Comparison of ENCODE assay signal across 8 cellular contexts in genomic region chr7:135662123-135662372, GRCh38. TPM values are rescaled to one million over a fixed set of nuclear protein-coding genes. Genes with fewer than 3 reads are reported as not detected.
DNase-seq lines count a peak whose midpoint lies in the region; TF ChIP-seq lines count a peak whose summit lies in the region.

No MANE protein-coding gene starts in this region.

- CTCF ChIA-PET in CD4-positive, alpha-beta memory T cell (lab: Charles Lee; ENCODE audit: partially characterized antibody), result interaction anchor here (0.8 to 5.7 kb wide), 12 partner anchors 10 to 724 kb away, joined by 3 to 57 read pairs (median 4); no protein-coding TSS in a partner anchor

- DNase-seq in CD4-positive, alpha-beta memory T cell, result no peak
- DNase-seq in LNCaP clone FGC (ENCODE audit: low read depth) (no peak), neuronal stem cell (ENCODE audit: low spot score) (no peak), NCI-H345 treated with DMSO at 0.1 percent for 48 hours (lab: John Stamatoyannopoulos, UW; ENCODE audit: unreplicated experiment) (no peak), NCI-H82 (lab: John Stamatoyannopoulos, UW) (no peak), CD1c-positive myeloid dendritic cell (ENCODE audit: extremely low spot score) (no peak), COR-L47 (lab: John Stamatoyannopoulos, UW) (no peak)

- POLR2A ChIA-PET in CD4-positive, alpha-beta memory T cell (lab: Charles Lee; ENCODE audit: partially characterized antibody), result interaction anchor here (0.6 to 1.9 kb wide), 8 partner anchors 9 to 682 kb away, joined by 3 to 8 read pairs (median 6); partner anchors contain the start of gene NUP205

- no peak overlapping the region for H2BK5ac ChIP-seq in neuronal stem cell (ENCODE audit: low read length)

- peak overlapping the region; percentile 83 to 98 (median 91) for H3K27ac Mint-ChIP-seq in CD4-positive, alpha-beta memory T cell

- no peaks in the 10 kb centered on the region for H3K36me3 ChIP-seq in CD4-positive, alpha-beta memory T cell (ENCODE audit: insufficient read depth, low read length)
- no peaks in the 10 kb centered on the region for H3K36me3 ChIP-seq in ectodermal cell (ENCODE audit: control insufficient read depth, insufficient read depth, low read length)
- H3K36me3 ChIP-seq in neuronal stem cell (replicated peaks in 1 of 2; ENCODE audit: control insufficient read depth in 2 of 2, insufficient read depth in 2 of 2, low read length in 2 of 2), result peaks cover 0 to 30% of the 10 kb centered on the region in 2 donors

- H2AK5ac ChIP-seq in neuronal stem cell (ENCODE audit: low read depth, low read length), result peak overlapping the region; percentile 72

- H3K9ac ChIP-seq in neuronal stem cell (ENCODE audit: low read depth, low read length, poor library complexity), result peak overlapping the region; percentile 32

- H4K8ac ChIP-seq in neuronal stem cell (ENCODE audit: low read depth, low read length), result peak overlapping the region; percentile 95

- peak overlapping the region; percentile 99 for H3K23ac ChIP-seq in neuronal stem cell (ENCODE audit: low read depth, low read length, poor library complexity)

- H2BK15ac ChIP-seq in neuronal stem cell (ENCODE audit: low read length), result no peak overlapping the region

- intact Hi-C loops in CD4-positive, alpha-beta memory T cell (cut with micrococcal nuclease), result loop anchor here (1.0 to 5.0 kb wide), 7 partner anchors 105 to 1345 kb away; partner anchors contain the start of genes CNOT4, MTPN, NUP205 and SLC35B4

- no peak overlapping the region for H2BK120ac ChIP-seq in neuronal stem cell (ENCODE audit: low read depth, low read length)

- H3K9me3 Mint-ChIP-seq in CD4-positive, alpha-beta memory T cell, result peaks cover 0 to 2% (median 0%) of the 10 kb centered on the region in 8 donors

- peaks cover 25 to 52% (median 38%) of the 10 kb centered on the region in 4 donors for H3K4me1 Mint-ChIP-seq in CD4-positive, alpha-beta memory T cell

- H3K4me1 ChIP-seq in CD4-positive, alpha-beta memory T cell (ENCODE audit: insufficient read depth, low read length), result peaks cover 30% of the 10 kb centered on the region
- H3K4me1 ChIP-seq in ectodermal cell (ENCODE audit: control insufficient read depth, insufficient read depth, low read length), result peaks cover 10% of the 10 kb centered on the region
- H3K4me1 ChIP-seq in neuronal stem cell (ENCODE audit: control insufficient read depth in 2 of 2, insufficient read depth in 1 of 2, low read depth in 1 of 2, low read length in 2 of 2), result peaks cover 4 to 6% of the 10 kb centered on the region in 2 donors

- H2AFZ ChIP-seq in neuronal stem cell (ENCODE audit: low read length), result peak overlapping the region; percentile 92

- peak overlapping the region; percentile 76 for H3K27ac ChIP-seq in CD4-positive, alpha-beta memory T cell (ENCODE audit: low read depth, low read length)
- no peak overlapping the region for H3K27ac ChIP-seq in ectodermal cell (ENCODE audit: insufficient read depth, low read depth, low read length, poor library complexity, severe bottlenecking)
- peak overlapping the region; percentile 33 for H3K27ac ChIP-seq in neuronal stem cell (replicated peaks; ENCODE audit: low read length)

- H3K4ac ChIP-seq in neuronal stem cell (ENCODE audit: low read length), result no peak overlapping the region

- peaks cover 0 to 5% of the 10 kb centered on the region in 2 donors for H3K36me3 Mint-ChIP-seq in CD4-positive, alpha-beta memory T cell

- H2BK12ac ChIP-seq in neuronal stem cell (ENCODE audit: low read length), result no peak overlapping the region

- H4K91ac ChIP-seq in neuronal stem cell (ENCODE audit: low read depth, low read length, poor library complexity), result no peak overlapping the region

- WGBS in ectodermal cell, 2 experiments, result 18 to 19% methylated on average over 17 of the region's 17 CpGs
- no CpG with 5 or more reads among the region's 17 CpGs for WGBS in neuronal stem cell (ENCODE audit: extremely low coverage in 2 of 2, insufficient read length in 2 of 2, insufficient replicate concordance in 1 of 2), 2 donors

- H3K14ac ChIP-seq in neuronal stem cell (ENCODE audit: low read length), result no peak overlapping the region

- H3K4me2 ChIP-seq in neuronal stem cell (ENCODE audit: insufficient read depth, low read length, poor library complexity, severe bottlenecking), result peak overlapping the region; percentile 81

- peaks cover 5% of the 10 kb centered on the region for H3K79me1 ChIP-seq in neuronal stem cell (ENCODE audit: low read depth, low read length)

- peak overlapping the region; percentile 9 to 98 for H3K4me3 ChIP-seq in CD4-positive, alpha-beta memory T cell (ENCODE audit: low read length in 2 of 2)
- H3K4me3 ChIP-seq in LNCaP clone FGC (ENCODE audit: low read depth, low read length) (peak overlapping the region; percentile 96), ectodermal cell (ENCODE audit: insufficient read depth, low read depth, low read length) (peak overlapping the region; percentile 96), neuronal stem cell (ENCODE audit: low read length in 2 of 2) (peak overlapping the region; percentile 59 to 98)

- no peaks in the 10 kb centered on the region for H3K27me3 Mint-ChIP-seq in CD4-positive, alpha-beta memory T cell

- no peaks in the 10 kb centered on the region for H3K27me3 ChIP-seq in CD4-positive, alpha-beta memory T cell (ENCODE audit: insufficient read depth, low read length)
- no peaks in the 10 kb centered on the region for H3K27me3 ChIP-seq in ectodermal cell (ENCODE audit: control insufficient read depth, insufficient read depth, low read length, poor library complexity, severe bottlenecking)
- H3K27me3 ChIP-seq in neuronal stem cell (ENCODE audit: control insufficient read depth in 3 of 3, insufficient read depth in 3 of 3, low read depth in 1 of 3, low read length in 3 of 3), result no peaks in the 10 kb centered on the region

- H3K18ac ChIP-seq in neuronal stem cell (ENCODE audit: low read length), result peak overlapping the region; percentile 84

- TF ChIP-seq CTCF in LNCaP clone FGC (IDR thresholded peaks at IDR 0.05; ENCODE audit: control insufficient read depth, extremely low read depth, insufficient read depth), result no peak

- no peaks in the 10 kb centered on the region for H3K9me3 ChIP-seq in CD4-positive, alpha-beta memory T cell (ENCODE audit: control insufficient read depth in 1 of 2, low read length in 2 of 2)
- H3K9me3 ChIP-seq in ectodermal cell (ENCODE audit: control insufficient read depth, low read length) (no peaks in the 10 kb centered on the region), neuronal stem cell (replicated peaks in 1 of 2; ENCODE audit: control insufficient read depth in 2 of 2, insufficient read depth in 1 of 2, low read depth in 1 of 2, low read length in 2 of 2) (no peaks in the 10 kb centered on the region)

- H3K4me3 Mint-ChIP-seq in CD4-positive, alpha-beta memory T cell, result peak overlapping the region; percentile 91 to 98 (median 96)

RNA-seq across cellular contexts. Expression of gene STMP1, which starts 0.3 kb away (rescaled TPM):
- 10 to 100 TPM; 29.5 to 29.7 TPM for total RNA-seq in CD4-positive, alpha-beta memory T cell
- 10 to 100 TPM; 44.3 to 59.2 TPM for polyA plus RNA-seq in CD4-positive, alpha-beta memory T cell
- polyA plus RNA-seq in ectodermal cell (2013, experiment 1 of 4), result 69.4 TPM
- 72.5 TPM for polyA plus RNA-seq in ectodermal cell (2013, experiment 2 of 4)
- 55.8 TPM for polyA plus RNA-seq in ectodermal cell (2013, experiment 3 of 4)
- polyA plus RNA-seq in ectodermal cell (2013, experiment 4 of 4), result 60.2 TPM
- polyA plus RNA-seq in neuronal stem cell (2013, experiment 1 of 2), result 60.7 TPM
- 60.6 TPM for polyA plus RNA-seq in neuronal stem cell (2013, experiment 2 of 2)
